In genomic region chr1:120937392-120938070, GRCh38 we compare ENCODE assay signal across 19 cellular contexts. TPM values are rescaled to one million over a fixed set of nuclear protein-coding genes. Genes with fewer than 3 reads are reported as not detected.
"Had no signal": no experiment of that assay in that cellular context is flagged by ENCODE, and none has a peak within 500 bp of the region (broad histone marks: within the 10 kb centered on the region; RNA-seq: fewer than 3 reads in every experiment).

No MANE protein-coding gene starts in this region.

RNA-seq across cellular contexts. Expression of gene PPIAL4A, which starts 48.0 kb away (rescaled TPM):
- total RNA-seq: activated CD8-positive, alpha-beta memory T cell treated with anti-CD3 and anti-CD28 coated beads for 36 hours; activated T-cell treated with anti-CD3 and anti-CD28 coated beads, Interleukin-2, amount 50 U/mL, for 4 hours; bronchial epithelial cell; colonic mucosa; dermis microvascular lymphatic vessel endothelial cell; epithelial cell of proximal tubule; gastrocnemius medialis; left ventricle myocardium inferior; lung; mononuclear cell; myocyte; ovary; progenitor cell of endocrine pancreas; renal cortical epithelial cell; right lobe of liver; SJSA1; skeletal muscle tissue; stomach; ureter had no signal
